ENCODE assay signal across 8 cellular contexts in genomic region chr18:26470011-26470637, GRCh38.
A peak's percentile ranks its signal among the peaks of the same experiment; 100 is the strongest.
DNase-seq lines count a peak whose midpoint lies in the region; ATAC-seq lines count a peak whose summit lies in the region.

No MANE protein-coding gene starts in this region.

- no peak overlapping the region for H3K4me3 Mint-ChIP-seq in stimulated activated effector memory CD8-positive, alpha-beta T cell treated with anti-CD3 and anti-CD28 coated beads, Interleukin-12 subunit alpha, Interleukin-12 subunit beta, amount 100 ng/mL, for 72 hours

- no peaks in the 10 kb centered on the region for H3K9me3 Mint-ChIP-seq in stimulated activated effector memory CD8-positive, alpha-beta T cell treated with anti-CD3 and anti-CD28 coated beads, Interleukin-12 subunit alpha, Interleukin-12 subunit beta, amount 100 ng/mL, for 72 hours

- no peaks in the 10 kb centered on the region for H3K36me3 Mint-ChIP-seq in stimulated activated effector memory CD8-positive, alpha-beta T cell treated with anti-CD3 and anti-CD28 coated beads, Interleukin-12 subunit alpha, Interleukin-12 subunit beta, amount 100 ng/mL, for 72 hours

- DNase-seq in NCI-H2029 (lab: John Stamatoyannopoulos, UW) = peak; percentile 74
- DNase-seq in myocyte (ENCODE audit: low read depth) = peak; percentile 93
- no peak for DNase-seq in cortex of kidney (lab: John Stamatoyannopoulos, UW)
- DNase-seq in activated effector memory CD4-positive, alpha-beta T cell treated with Interleukin-2 at 50 U/mL for 16 hours = no peak
- no peak for DNase-seq in stimulated activated CD4-positive, alpha-beta T cell treated with anti-CD3 and anti-CD28 coated beads, Interleukin-4, amount 100 ng/mL, for 1 hour
- DNase-seq in stimulated activated effector memory CD8-positive, alpha-beta T cell treated with anti-CD3 and anti-CD28 coated beads, Interleukin-12 subunit alpha, Interleukin-12 subunit beta, amount 100 ng/mL, for 72 hours (ENCODE audit: low spot score in 2 of 2) = no peak

- no peaks in the 10 kb centered on the region for H3K4me1 Mint-ChIP-seq in stimulated activated effector memory CD8-positive, alpha-beta T cell treated with anti-CD3 and anti-CD28 coated beads, Interleukin-12 subunit alpha, Interleukin-12 subunit beta, amount 100 ng/mL, for 72 hours

- no peak overlapping the region for H3K27ac Mint-ChIP-seq in stimulated activated effector memory CD8-positive, alpha-beta T cell treated with anti-CD3 and anti-CD28 coated beads, Interleukin-12 subunit alpha, Interleukin-12 subunit beta, amount 100 ng/mL, for 72 hours

- peak; percentile 95 for ATAC-seq in GM18858 (IDR thresholded peaks at IDR 0.05; ENCODE audit: unreplicated experiment)
- ATAC-seq in HG02678 (IDR thresholded peaks at IDR 0.05; ENCODE audit: unreplicated experiment) = peak; percentile 81
- no peak for ATAC-seq in stimulated activated effector memory CD8-positive, alpha-beta T cell treated with anti-CD3 and anti-CD28 coated beads, Interleukin-12 subunit alpha, Interleukin-12 subunit beta, amount 100 ng/mL, for 72 hours

Comparison
In these comparisons a context has a peak if more than half of its experiments do, and no peak if none do; other contexts are left out.
1. DNase-seq: peak in NCI-H2029 (single experiment) and myocyte (single experiment); none in cortex of kidney (single experiment), activated effector memory CD4-positive, alpha-beta T cell treated with Interleukin-2 at 50 U/mL for 16 hours (single experiment), stimulated activated CD4-positive, alpha-beta T cell treated with anti-CD3 and anti-CD28 coated beads, Interleukin-4, amount 100 ng/mL, for 1 hour (single experiment) and stimulated activated effector memory CD8-positive, alpha-beta T cell treated with anti-CD3 and anti-CD28 coated beads, Interleukin-12 subunit alpha, Interleukin-12 subunit beta, amount 100 ng/mL, for 72 hours (0 of 2).